Comparison of ENCODE assay signal across 12 cellular contexts in the genomic region with DNA sequence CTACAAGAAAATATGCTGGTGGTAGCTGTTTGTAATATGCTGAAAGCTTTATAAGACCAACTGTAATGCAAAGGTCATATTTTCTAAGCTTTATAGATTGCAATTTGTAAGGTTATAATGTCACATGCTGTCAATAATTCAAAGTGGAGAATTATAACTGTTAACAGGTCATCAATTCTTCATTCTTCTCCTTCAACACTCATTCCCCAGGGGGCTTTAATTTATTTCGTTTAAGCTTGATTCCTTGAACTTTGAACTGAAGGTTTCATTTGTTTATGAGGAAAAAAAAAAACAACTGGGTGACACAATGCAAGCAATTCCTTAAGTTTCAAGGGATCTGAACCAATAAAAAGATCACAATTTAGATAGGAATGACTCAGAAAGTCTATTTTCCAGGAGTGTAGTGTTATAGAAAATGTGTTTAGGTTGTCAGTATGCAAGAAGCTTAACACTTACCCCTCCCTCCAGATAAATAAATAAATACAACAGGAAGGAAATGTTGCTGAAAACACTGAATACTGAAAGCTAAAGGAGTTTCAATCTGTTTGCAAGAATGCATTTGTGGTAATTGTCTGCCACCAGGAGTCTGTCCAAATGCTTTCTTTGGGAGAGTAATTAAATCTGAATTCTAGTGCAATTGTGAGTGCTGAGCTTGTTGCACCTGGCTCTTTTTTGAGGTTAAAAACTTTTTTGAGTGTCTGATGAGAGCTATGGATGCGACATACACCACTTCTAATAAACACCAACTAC.
DNase-seq lines count a peak whose midpoint lies in the region; ATAC-seq and TF ChIP-seq lines count a peak whose summit lies in the region.
"Had no signal": no experiment of that assay in that cellular context is flagged by ENCODE, and none has a peak within 500 bp of the region (broad histone marks: within the 10 kb centered on the region; RNA-seq: fewer than 3 reads in every experiment).

No MANE protein-coding gene starts in this region.

- H3K9me3 Mint-ChIP-seq in Calu3 (ENCODE audit: low read depth, unreplicated experiment) = peaks cover 5% of the 10 kb centered on the region

- intact Hi-C loops in Calu3 (cut with micrococcal nuclease; ENCODE audit: unreplicated experiment) = no loop called here

- no peak overlapping the region for H3K4me3 Mint-ChIP-seq in Calu3 (ENCODE audit: low read depth, unreplicated experiment)
- H3K4me3 Mint-ChIP-seq: activated naive CD8-positive, alpha-beta T cell; HFFc6; naive thymus-derived CD8-positive, alpha-beta T cell had no signal

- no peaks in the 10 kb centered on the region for H3K27me3 Mint-ChIP-seq in Calu3 (ENCODE audit: unreplicated experiment)
- H3K27me3 Mint-ChIP-seq: activated naive CD8-positive, alpha-beta T cell; naive thymus-derived CD8-positive, alpha-beta T cell had no signal

- H3K27ac Mint-ChIP-seq in Calu3 (ENCODE audit: unreplicated experiment) = no peak overlapping the region
- H3K27ac Mint-ChIP-seq: activated naive CD8-positive, alpha-beta T cell; HFFc6; naive thymus-derived CD8-positive, alpha-beta T cell had no signal

- CTCF ChIA-PET in Calu3 (lab: Charles Lee) = no interaction called here

- no peak for TF ChIP-seq CTCF in Calu3 (IDR thresholded peaks at IDR 0.05; ENCODE audit: unreplicated experiment)

- no TSS peak for BruUV-seq in Calu3 (replicated peaks; lab: Mats Ljungman, UMichigan)

- no peaks in the 10 kb centered on the region for H3K36me3 Mint-ChIP-seq in Calu3 (ENCODE audit: insufficient read depth, unreplicated experiment)
- H3K36me3 Mint-ChIP-seq: activated naive CD8-positive, alpha-beta T cell; naive thymus-derived CD8-positive, alpha-beta T cell had no signal

- H3K4me1 Mint-ChIP-seq in Calu3 (ENCODE audit: low read depth, unreplicated experiment) = no peaks in the 10 kb centered on the region
- H3K4me1 Mint-ChIP-seq: naive thymus-derived CD8-positive, alpha-beta T cell had no signal

- DNase-seq in left lobe of liver (ENCODE audit: low spot score) (no peak), NCI-H446 (lab: John Stamatoyannopoulos, UW) (no peak), Calu3 (no peak), SIG-M5 (lab: John Stamatoyannopoulos, UW) (no peak)
- no peak for DNase-seq in stimulated activated naive CD4-positive, alpha-beta T cell (lab: John Stamatoyannopoulos, UW)
- DNase-seq: HFFc6; naive thymus-derived CD8-positive, alpha-beta T cell; Peyer's patch had no signal

- ATAC-seq in GM18867 (IDR thresholded peaks at IDR 0.05; ENCODE audit: unreplicated experiment) (peak; percentile 82), GM21576 (IDR thresholded peaks at IDR 0.05; ENCODE audit: unreplicated experiment) (peak; percentile 92), HG03159 (IDR thresholded peaks at IDR 0.05; ENCODE audit: unreplicated experiment) (peak; percentile 84), left lobe of liver (peak; percentile 20)
- ATAC-seq: naive thymus-derived CD8-positive, alpha-beta T cell had no signal

Comparison
In these comparisons a context has a peak if more than half of its experiments do, and no peak if none do; other contexts are left out.
1. ATAC-seq: peak in every context shown above with its lines; median percentile 92 in GM21576; 84 in HG03159; 82 in GM18867; 20 in left lobe of liver.